In the genomic region with DNA sequence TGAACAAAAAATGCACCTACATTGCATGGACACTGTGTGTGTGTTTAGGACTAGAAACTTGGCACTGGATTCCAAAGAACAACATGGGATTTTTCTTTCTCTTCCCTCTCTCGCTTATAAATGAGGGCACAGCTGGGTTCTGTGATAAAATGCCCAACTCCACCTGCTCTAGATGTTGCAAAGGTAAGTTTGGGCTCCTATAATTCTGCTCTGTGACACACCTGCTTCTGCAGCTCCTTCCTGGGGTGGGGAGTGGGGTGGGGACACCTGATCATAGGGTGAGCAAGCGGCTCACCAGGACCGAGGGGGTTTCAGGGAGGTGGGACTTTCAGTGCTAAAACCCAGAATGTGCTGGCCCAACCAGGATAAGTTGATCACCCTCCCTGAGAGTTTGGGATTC, we compare ENCODE assay signal across 19 cellular contexts.
DNase-seq lines count a peak whose midpoint lies in the region; ATAC-seq, FAIRE-seq and TF ChIP-seq lines count a peak whose summit lies in the region.
"Had no signal": no experiment of that assay in that cellular context is flagged by ENCODE, and none has a peak within 500 bp of the region (broad histone marks: within the 10 kb centered on the region; RNA-seq: fewer than 3 reads in every experiment).

No MANE protein-coding gene starts in this region.

- intact Hi-C loops in left cardiac atrium (cut with DNase I) (no loop called here), colonic mucosa (cut with DNase I) (loop anchor here (5.0 kb wide), 1 partner anchor 100 kb away; no protein-coding TSS in a partner anchor), left lung (cut with DNase I) (loop anchor here in 1 of 2 donors (10.0 kb wide), 1 partner anchor 98 kb away; no protein-coding TSS in a partner anchor)

- H3K4me1 ChIP-seq in right atrium auricular region (peaks cover 0 to 21% of the 10 kb centered on the region in 2 donors), colonic mucosa (no peaks in the 10 kb centered on the region), mesendoderm (ENCODE audit: control insufficient read depth, low read depth, low read length) (peaks cover 9% of the 10 kb centered on the region), small intestine (ENCODE audit: control insufficient read depth in 2 of 2, insufficient read depth in 1 of 2, low read depth in 1 of 2, low read length in 1 of 2) (no peaks in the 10 kb centered on the region), endodermal cell (ENCODE audit: control insufficient read depth, insufficient read depth, low read length) (peaks cover 11% of the 10 kb centered on the region), left lung (peaks cover 0 to 9% of the 10 kb centered on the region in 2 donors)
- H3K4me1 ChIP-seq: HAP-1 had no signal

- H3K79me1 ChIP-seq in mesendoderm (ENCODE audit: low read length): no peaks in the 10 kb centered on the region

- H3K4me1 Mint-ChIP-seq in endodermal cell: peaks cover 46% of the 10 kb centered on the region
- H3K4me1 Mint-ChIP-seq: CD14-positive monocyte had no signal

- TF ChIP-seq CTCF in right atrium auricular region (IDR thresholded peaks at IDR 0.05) (no peak), colonic mucosa (IDR thresholded peaks at IDR 0.05) (no peak), endodermal cell (conservative IDR thresholded peaks at IDR 0.05) (no peak), left lung (IDR thresholded peaks at IDR 0.05) (no peak)

- peak overlapping the region; percentile 13 to 83 for H3K27ac ChIP-seq in right atrium auricular region
- H3K27ac ChIP-seq in colonic mucosa: no peak overlapping the region
- no peak overlapping the region for H3K27ac ChIP-seq in mesendoderm (ENCODE audit: low read depth, low read length)
- no peak overlapping the region for H3K27ac ChIP-seq in small intestine (ENCODE audit: low read depth in 1 of 2, low read length in 1 of 2)
- H3K27ac ChIP-seq in endodermal cell (ENCODE audit: low read depth, low read length): no peak overlapping the region
- H3K27ac ChIP-seq in left lung: no peak overlapping the region
- H3K27ac ChIP-seq: HL-60 had no signal

- H4K5ac ChIP-seq in mesendoderm (ENCODE audit: low read length): no peak overlapping the region

- no peaks in the 10 kb centered on the region for H3K9me3 Mint-ChIP-seq in endodermal cell
- H3K9me3 Mint-ChIP-seq: CD8-positive, alpha-beta T cell had no signal

- no peak overlapping the region for H3K18ac ChIP-seq in mesendoderm (ENCODE audit: low read length)

- WGBS in mesendoderm (ENCODE audit: extremely low coverage, insufficient coverage, low lambda C conversion rate): no CpG with 5 or more reads among the region's 3 CpGs
- 13 to 52% (median 38%) methylated on average over 3 of the region's 3 CpGs for WGBS in small intestine, 3 donors
- 89 to 100% methylated on average over 3 of the region's 3 CpGs for WGBS in endodermal cell (ENCODE audit: insufficient coverage in 1 of 2, insufficient read length in 1 of 2), 2 experiments

- no peak overlapping the region for H3K4me2 ChIP-seq in mesendoderm (ENCODE audit: low read length)

- no peaks in the 10 kb centered on the region for H3K27me3 Mint-ChIP-seq in endodermal cell (ENCODE audit: insufficient read depth)

- H3K36me3 ChIP-seq in right atrium auricular region (no peaks in the 10 kb centered on the region), colonic mucosa (no peaks in the 10 kb centered on the region), mesendoderm (ENCODE audit: control insufficient read depth, insufficient read depth, low read length) (no peaks in the 10 kb centered on the region), small intestine (ENCODE audit: control insufficient read depth in 2 of 2, insufficient read depth in 2 of 2, low read length in 2 of 2) (no peaks in the 10 kb centered on the region), endodermal cell (ENCODE audit: control insufficient read depth, insufficient read depth, low read length) (no peaks in the 10 kb centered on the region), left lung (no peaks in the 10 kb centered on the region)
- H3K36me3 ChIP-seq: HAP-1 had no signal

- H3K27me3 ChIP-seq in right atrium auricular region (no peaks in the 10 kb centered on the region), colonic mucosa (no peaks in the 10 kb centered on the region), mesendoderm (ENCODE audit: insufficient read depth, low read length, poor library complexity) (no peaks in the 10 kb centered on the region), small intestine (ENCODE audit: control insufficient read depth in 2 of 2, insufficient read depth in 2 of 2, low read length in 2 of 2) (peaks cover 0 to 3% of the 10 kb centered on the region in 2 donors), endodermal cell (ENCODE audit: control insufficient read depth, insufficient read depth, low read length, poor library complexity, severe bottlenecking) (no peaks in the 10 kb centered on the region), left lung (no peaks in the 10 kb centered on the region)

- no peak for ATAC-seq in left cardiac atrium
- no peak for ATAC-seq in GM19035 (IDR thresholded peaks at IDR 0.05; ENCODE audit: unreplicated experiment)
- ATAC-seq in left lung: no peak
- ATAC-seq: CD8-positive, alpha-beta T cell had no signal

- no peak overlapping the region for H3K27ac Mint-ChIP-seq in endodermal cell
- H3K27ac Mint-ChIP-seq: CD14-positive monocyte; CD8-positive, alpha-beta T cell had no signal

- no peak overlapping the region for H3K4me3 ChIP-seq in right atrium auricular region
- no peak overlapping the region for H3K4me3 ChIP-seq in colonic mucosa
- no peak overlapping the region for H3K4me3 ChIP-seq in mesendoderm (ENCODE audit: low read length)
- no peak overlapping the region for H3K4me3 ChIP-seq in small intestine (ENCODE audit: low read depth in 1 of 2, low read length in 2 of 2)
- no peak overlapping the region for H3K4me3 ChIP-seq in endodermal cell (ENCODE audit: low read length)
- no peak overlapping the region for H3K4me3 ChIP-seq in left lung
- H3K4me3 ChIP-seq: HAP-1 had no signal

- no peak overlapping the region for H2BK15ac ChIP-seq in mesendoderm (replicated peaks; ENCODE audit: low read depth)

- no peak overlapping the region for H3K4me3 Mint-ChIP-seq in endodermal cell
- H3K4me3 Mint-ChIP-seq: CD14-positive monocyte; CD8-positive, alpha-beta T cell had no signal

- no peak overlapping the region for H3K4ac ChIP-seq in mesendoderm (ENCODE audit: low read depth, low read length)

- no peak overlapping the region for H4K8ac ChIP-seq in mesendoderm (ENCODE audit: low read depth, low read length)

- no peak overlapping the region for H2AK5ac ChIP-seq in mesendoderm (ENCODE audit: low read length)

- H2BK120ac ChIP-seq in mesendoderm (ENCODE audit: low read depth, low read length): no peak overlapping the region

- DNase-seq in right atrium auricular region (ENCODE audit: low spot score): no peak
- DNase-seq in left cardiac atrium: no peak
- DNase-seq in colonic mucosa: peak; percentile 53
- no peak for DNase-seq in mesendoderm
- peak; percentile 17 for DNase-seq in small intestine
- no peak for DNase-seq in endodermal cell
- no peak for DNase-seq in left lung
- DNase-seq: CD8-positive, alpha-beta T cell; COR-L47; DMS153; EL; GOT3 had no signal

- H3K79me2 ChIP-seq in mesendoderm (ENCODE audit: control insufficient read depth, insufficient read depth, low read length): no peaks in the 10 kb centered on the region

- no peak overlapping the region for H3K56ac ChIP-seq in mesendoderm (ENCODE audit: low read length)

- H3K23ac ChIP-seq in mesendoderm (ENCODE audit: low read length): peak overlapping the region; percentile 85

- no peaks in the 10 kb centered on the region for H3K36me3 Mint-ChIP-seq in endodermal cell (ENCODE audit: low read depth)
- H3K36me3 Mint-ChIP-seq: CD14-positive monocyte; CD8-positive, alpha-beta T cell had no signal

- H2BK5ac ChIP-seq in mesendoderm (ENCODE audit: low read length): no peak overlapping the region

- FAIRE-seq in small intestine (lab: Jason Lieb, UNC): no peak
- FAIRE-seq: D721Med, G401.6, GM12891 had no signal

- H3K9ac ChIP-seq in colonic mucosa (ENCODE audit: low read depth in 2 of 2, low read length in 2 of 2): peak overlapping the region in 1 of 2 donors; percentile 10
- no peak overlapping the region for H3K9ac ChIP-seq in mesendoderm (ENCODE audit: low read length)
- H3K9ac ChIP-seq in endodermal cell (ENCODE audit: extremely low read depth, low read length, poor library complexity, severe bottlenecking): no peak overlapping the region

- H3K9me3 ChIP-seq in right atrium auricular region (no peaks in the 10 kb centered on the region), colonic mucosa (no peaks in the 10 kb centered on the region), small intestine (ENCODE audit: control insufficient read depth, low read depth) (no peaks in the 10 kb centered on the region), endodermal cell (ENCODE audit: control insufficient read depth, low read length) (no peaks in the 10 kb centered on the region), left lung (no peaks in the 10 kb centered on the region)
- H3K9me3 ChIP-seq: HAP-1 had no signal

Comparison
In these comparisons a context has a peak if more than half of its experiments do, and no peak if none do; other contexts are left out.
1. DNase-seq: peak in colonic mucosa (single experiment) and small intestine (single experiment); none in right atrium auricular region (single experiment), left cardiac atrium (single experiment), mesendoderm (single experiment), endodermal cell (single experiment) and left lung (0 of 2).
2. H3K27ac ChIP-seq: peak in right atrium auricular region (2 of 2); none in colonic mucosa (single experiment), mesendoderm (single experiment), small intestine (0 of 2), endodermal cell (single experiment) and left lung (0 of 2).